Comparison of ENCODE assay signal across 30 cellular contexts in genomic region chr12:107545737-107546363, GRCh38.
A peak's percentile ranks its signal among the peaks of the same experiment; 100 is the strongest.
DNase-seq lines count a peak whose midpoint lies in the region; FAIRE-seq and TF ChIP-seq lines count a peak whose summit lies in the region.
"Had no signal": no experiment of that assay in that cellular context is flagged by ENCODE, and none has a peak within 500 bp of the region (broad histone marks: within the 10 kb centered on the region; RNA-seq: fewer than 3 reads in every experiment).

No MANE protein-coding gene starts in this region.

- H3K4me3 ChIP-seq in AG04450 (ENCODE audit: low read depth, low read length) (peak overlapping the region; percentile 22; the same call in 1 of the 2 replicates), mesenchymal stem cell (ENCODE audit: insufficient read depth in 1 of 2, low read depth in 1 of 2, low read length in 2 of 2) (peak overlapping the region in 1 of 2 experiments; percentile 71)
- H3K4me3 ChIP-seq: gastrocnemius medialis, lung, smooth muscle cell, thoracic aorta had no signal

- peak; percentile 20 for DNase-seq in AG04450 (ENCODE audit: low read depth, low spot score)
- peak; percentile 7 for DNase-seq in EH (ENCODE audit: low read depth)
- no peak for DNase-seq in mesenchymal stem cell
- no peak for DNase-seq in progenitor cell of endocrine pancreas (ENCODE audit: low spot score, unreplicated experiment)
- DNase-seq in NCI-H1417 (lab: John Stamatoyannopoulos, UW): no peak
- no peak for DNase-seq in central memory CD4-positive, alpha-beta T cell
- DNase-seq: activated CD4-positive, alpha-beta memory T cell treated with anti-CD3 and anti-CD28 coated beads, Interleukin-2, amount 10 ng/mL, durations not matched to agents 7 days and 5 days; activated naive CD4-positive, alpha-beta T cell treated with anti-CD3 and anti-CD28 coated beads, Interleukin-2, amount 50 U/mL, for 16 hours; amygdala; brain microvascular endothelial cell; effector CD4-positive, alpha-beta T cell; gastrocnemius medialis; GDM1; naive thymus-derived CD8-positive, alpha-beta T cell; NCI-H2107; NCI-H345; NCI-H69; SHP77; stimulated activated CD4-positive, alpha-beta T cell treated with anti-CD3 and anti-CD28 coated beads, Interleukin-1b, Interleukin-23, amount 100 ng/mL, for 48 hours; stimulated activated naive CD8-positive, alpha-beta T cell treated with anti-CD3 and anti-CD28 coated beads, Interleukin-15, Interleukin-2, amounts not matched to agents 100 U/mL and 50 U/mL, for 24 hours; T-helper 17 cell had no signal

- H3K23ac ChIP-seq in mesenchymal stem cell (ENCODE audit: low read length in 2 of 2): no peak overlapping the region

- POLR2A ChIA-PET in AG04450 (lab: Yijun Ruan, JAX): no interaction called here

- H3K4me2 ChIP-seq in mesenchymal stem cell (ENCODE audit: low read length, poor library complexity, severe bottlenecking): no peak overlapping the region
- H3K4me2 ChIP-seq: smooth muscle cell had no signal

- no peak overlapping the region for H3K14ac ChIP-seq in mesenchymal stem cell (ENCODE audit: low read length in 2 of 2)

- CTCF ChIA-PET in AG04450 (lab: Charles Lee): interaction anchor here (0.5 to 3.9 kb wide), 3 partner anchors 63 to 456 kb away, joined by 3 to 12 read pairs (median 3); no protein-coding TSS in a partner anchor

- no peak overlapping the region for H2AK5ac ChIP-seq in mesenchymal stem cell (ENCODE audit: low read length, severe bottlenecking)

- no peaks in the 10 kb centered on the region for H3K36me3 Mint-ChIP-seq in progenitor cell of endocrine pancreas (ENCODE audit: insufficient read depth)

- no peak overlapping the region for H2BK15ac ChIP-seq in mesenchymal stem cell (ENCODE audit: low read depth, poor library complexity, severe bottlenecking)

- no peak overlapping the region for H4K91ac ChIP-seq in mesenchymal stem cell (ENCODE audit: low read length)

- FAIRE-seq in endometrium (lab: Jason Lieb, UNC): peak; percentile 84
- FAIRE-seq: TTC549, urothelium cell line had no signal

- H2BK5ac ChIP-seq in mesenchymal stem cell (ENCODE audit: low read depth, low read length, poor library complexity, severe bottlenecking): no peak overlapping the region

- H3K36me3 ChIP-seq in mesenchymal stem cell (ENCODE audit: control insufficient read depth in 1 of 2, insufficient read depth in 2 of 2, low read depth in 1 of 2, low read length in 2 of 2): no peaks in the 10 kb centered on the region
- H3K36me3 ChIP-seq: brain microvascular endothelial cell, gastrocnemius medialis, thoracic aorta had no signal

- no peak overlapping the region for H2AFZ ChIP-seq in mesenchymal stem cell (ENCODE audit: low read depth, low read length)

- peak overlapping the region; percentile 60 for H3K9ac ChIP-seq in mesenchymal stem cell (ENCODE audit: low read length)

- no peaks in the 10 kb centered on the region for H3K4me1 ChIP-seq in mesenchymal stem cell (ENCODE audit: control insufficient read depth, insufficient read depth, low read depth, low read length)
- H3K4me1 ChIP-seq: gastrocnemius medialis had no signal

- no peak overlapping the region for H2BK12ac ChIP-seq in mesenchymal stem cell (ENCODE audit: low read length in 2 of 2)

- no peak overlapping the region for H3K4ac ChIP-seq in mesenchymal stem cell (ENCODE audit: low read depth in 1 of 2, low read length in 2 of 2)

- no peak overlapping the region for H4K8ac ChIP-seq in mesenchymal stem cell (ENCODE audit: low read length)

- no peak overlapping the region for H3K27ac ChIP-seq in AG04450 (ENCODE audit: low read depth, low read length)
- H3K27ac ChIP-seq in mesenchymal stem cell (ENCODE audit: low read length, poor library complexity, severe bottlenecking): no peak overlapping the region
- H3K27ac ChIP-seq: brain microvascular endothelial cell, C4-2B, epithelial cell of prostate, gastrocnemius medialis, thoracic aorta had no signal

- no peak overlapping the region for H3K4me3 Mint-ChIP-seq in progenitor cell of endocrine pancreas (ENCODE audit: low read depth)
- H3K4me3 Mint-ChIP-seq: activated CD4-positive, alpha-beta memory T cell treated with anti-CD3 and anti-CD28 coated beads, Interleukin-2, amount 10 ng/mL, durations not matched to agents 7 days and 5 days; activated T-helper 17 cell treated with anti-CD3 and anti-CD28 coated beads, Interleukin-2, amount 50 U/mL, for 72 hours; naive thymus-derived CD8-positive, alpha-beta T cell; T-helper 17 cell had no signal

- H3K18ac ChIP-seq in mesenchymal stem cell (ENCODE audit: low read depth in 1 of 2, low read length in 2 of 2): no peak overlapping the region

- H3K9me3 ChIP-seq in AG04450 (ENCODE audit: control insufficient read depth, insufficient read depth, low read length): 0 out of 2 replicates have a peak, but pooled peaks cover 3% of the 10 kb centered on the region
- peaks cover 10% of the 10 kb centered on the region for H3K9me3 ChIP-seq in mesenchymal stem cell (ENCODE audit: control insufficient read depth, low read length)
- H3K9me3 ChIP-seq: gastrocnemius medialis, thoracic aorta had no signal

- H3K4me1 Mint-ChIP-seq in progenitor cell of endocrine pancreas (ENCODE audit: low read depth): peaks cover 3% of the 10 kb centered on the region
- H3K4me1 Mint-ChIP-seq: activated T-helper 17 cell treated with anti-CD3 and anti-CD28 coated beads, Interleukin-2, amount 50 U/mL, for 72 hours had no signal

- peaks cover 6% of the 10 kb centered on the region for H3K27me3 Mint-ChIP-seq in progenitor cell of endocrine pancreas
- H3K27me3 Mint-ChIP-seq: activated CD4-positive, alpha-beta memory T cell treated with anti-CD3 and anti-CD28 coated beads, Interleukin-2, amount 10 ng/mL, durations not matched to agents 7 days and 5 days; activated T-helper 17 cell treated with anti-CD3 and anti-CD28 coated beads, Interleukin-2, amount 50 U/mL, for 72 hours; naive thymus-derived CD8-positive, alpha-beta T cell; T-helper 17 cell had no signal

- H3K27me3 ChIP-seq in AG04450 (ENCODE audit: control insufficient read depth, insufficient read depth, low read length) (no peaks in the 10 kb centered on the region), mesenchymal stem cell (ENCODE audit: control insufficient read depth in 1 of 2, insufficient read depth in 1 of 2, low read length in 2 of 2) (no peaks in the 10 kb centered on the region)
- H3K27me3 ChIP-seq: brain microvascular endothelial cell, gastrocnemius medialis had no signal

- WGBS in mesenchymal stem cell: 79% methylated on average over 4 of the region's 6 CpGs

- H3K9me3 Mint-ChIP-seq in progenitor cell of endocrine pancreas (ENCODE audit: low read depth): no peaks in the 10 kb centered on the region
- H3K9me3 Mint-ChIP-seq: activated CD4-positive, alpha-beta memory T cell treated with anti-CD3 and anti-CD28 coated beads, Interleukin-2, amount 10 ng/mL, durations not matched to agents 7 days and 5 days had no signal

- no peak overlapping the region for H3K27ac Mint-ChIP-seq in progenitor cell of endocrine pancreas
- H3K27ac Mint-ChIP-seq: activated CD4-positive, alpha-beta memory T cell treated with anti-CD3 and anti-CD28 coated beads, Interleukin-2, amount 10 ng/mL, durations not matched to agents 7 days and 5 days; activated T-helper 17 cell treated with anti-CD3 and anti-CD28 coated beads, Interleukin-2, amount 50 U/mL, for 72 hours; T-helper 17 cell had no signal

- TF ChIP-seq CTCF in AG04450 (IDR thresholded peaks at IDR 0.05; ENCODE audit: low read depth, low read length) (no peak), progenitor cell of endocrine pancreas (IDR thresholded peaks at IDR 0.05; ENCODE audit: unreplicated experiment) (no peak)

- no peak overlapping the region for H2BK120ac ChIP-seq in mesenchymal stem cell (ENCODE audit: low read depth, low read length)

- H3K79me1 ChIP-seq in mesenchymal stem cell (replicated peaks; ENCODE audit: low read length, poor library complexity, severe bottlenecking): no peaks in the 10 kb centered on the region

Comparison
In these comparisons a context has a peak if more than half of its experiments do, and no peak if none do; other contexts are left out.
1. DNase-seq: peak in AG04450 (single experiment) and EH (single experiment); none in mesenchymal stem cell (single experiment), progenitor cell of endocrine pancreas (single experiment), NCI-H1417 (0 of 3) and central memory CD4-positive, alpha-beta T cell (single experiment).